In the genomic region with DNA sequence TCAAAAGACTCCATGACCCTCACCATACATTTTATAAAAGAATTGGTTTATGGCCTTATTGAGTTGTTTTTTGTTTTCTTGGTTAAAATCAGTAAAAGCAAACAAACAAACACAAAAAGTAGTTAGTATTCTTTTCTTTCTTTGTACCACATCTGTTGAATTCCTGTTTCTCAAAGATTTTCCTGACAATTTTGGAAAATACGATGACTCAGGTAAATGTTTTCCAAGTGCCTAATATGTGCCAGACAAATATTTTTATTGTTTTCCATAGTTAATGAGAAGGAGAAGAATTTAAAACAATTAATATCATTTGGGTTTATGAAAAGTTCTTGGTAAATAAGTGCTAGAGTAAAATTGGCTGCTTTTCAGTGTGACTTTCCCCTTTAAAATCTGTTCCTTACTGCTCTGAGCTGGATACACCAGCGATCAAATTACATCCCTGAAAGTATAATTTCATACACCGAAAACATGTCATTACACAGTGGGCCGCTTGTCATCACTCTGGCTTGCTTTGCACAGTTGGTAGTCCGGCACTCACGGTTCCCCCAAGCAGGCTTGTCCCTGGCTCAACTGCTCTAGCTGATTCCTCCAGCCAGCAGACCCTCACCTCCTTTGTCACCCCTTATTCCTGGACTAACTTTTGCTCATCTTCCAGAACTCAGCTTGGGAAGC, we compare ENCODE assay signal across 15 cellular contexts.
DNase-seq lines count a peak whose midpoint lies in the region; ATAC-seq, FAIRE-seq and TF ChIP-seq lines count a peak whose summit lies in the region.
"Had no signal": no experiment of that assay in that cellular context is flagged by ENCODE, and none has a peak within 500 bp of the region (broad histone marks: within the 10 kb centered on the region; RNA-seq: fewer than 3 reads in every experiment).

No MANE protein-coding gene starts in this region.

- H3K4me3 ChIP-seq in AG04449 (ENCODE audit: low read depth, low read length) (no peak overlapping the region), HEK293 (ENCODE audit: low read depth, low read length) (no peak overlapping the region), adipocyte (ENCODE audit: low read length) (no peak overlapping the region), left lung (no peak overlapping the region)
- H3K4me3 ChIP-seq: prostate gland had no signal

- peaks cover 11% of the 10 kb centered on the region for H3K4me1 Mint-ChIP-seq in activated T-helper 17 cell treated with anti-CD3 and anti-CD28 coated beads, Interleukin-2, amount 50 U/mL, for 72 hours
- no peaks in the 10 kb centered on the region for H3K4me1 Mint-ChIP-seq in effector memory CD8-positive, alpha-beta T cell (ENCODE audit: low read depth in 2 of 2)

- H3K27me3 Mint-ChIP-seq in activated T-helper 17 cell treated with anti-CD3 and anti-CD28 coated beads, Interleukin-2, amount 50 U/mL, for 72 hours, result no peaks in the 10 kb centered on the region
- H3K27me3 Mint-ChIP-seq in effector memory CD8-positive, alpha-beta T cell, result peaks cover 21 to 29% of the 10 kb centered on the region in 2 donors
- H3K27me3 Mint-ChIP-seq: stimulated activated memory B cell treated with anti-CD40 and anti-IgM and Interleukin-4, amounts not matched to agents 10 μg/mL and 1 μg/mL and 100 μg/mL, for 72 hours had no signal

- H3K4me3 Mint-ChIP-seq in activated T-helper 17 cell treated with anti-CD3 and anti-CD28 coated beads, Interleukin-2, amount 50 U/mL, for 72 hours, result no peak overlapping the region
- H3K4me3 Mint-ChIP-seq in effector memory CD8-positive, alpha-beta T cell, result no peak overlapping the region
- H3K4me3 Mint-ChIP-seq: stimulated activated memory B cell treated with anti-CD40 and anti-IgM and Interleukin-4, amounts not matched to agents 10 μg/mL and 1 μg/mL and 100 μg/mL, for 72 hours had no signal

- TF ChIP-seq CTCF in AG04449 (IDR thresholded peaks at IDR 0.05; ENCODE audit: insufficient read depth, low read length, missing control alignments) (no peak), HEK293 (tag by site-specific recombination; IDR thresholded peaks at IDR 0.05) (no peak), left lung (IDR thresholded peaks at IDR 0.05) (no peak)

- intact Hi-C loops in left lung (cut with DNase I), result no loop called here

- H3K27ac ChIP-seq in HEK293 (ENCODE audit: extremely low read depth, low read depth, low read length) (no peak overlapping the region), left lung (no peak overlapping the region)
- H3K27ac ChIP-seq: prostate gland had no signal

- no peak overlapping the region for H3K27ac Mint-ChIP-seq in activated T-helper 17 cell treated with anti-CD3 and anti-CD28 coated beads, Interleukin-2, amount 50 U/mL, for 72 hours
- H3K27ac Mint-ChIP-seq in effector memory CD8-positive, alpha-beta T cell, result no peak overlapping the region

- TF ChIP-seq POLR2A in H54 (IDR thresholded peaks at IDR 0.05; ENCODE audit: low read depth, low read length), result no peak

- no peak overlapping the region for H3K9ac ChIP-seq in adipocyte (ENCODE audit: low read length)

- FAIRE-seq in H54 (lab: Jason Lieb, UNC), result no peak

- H3K9me3 Mint-ChIP-seq in activated T-helper 17 cell treated with anti-CD3 and anti-CD28 coated beads, Interleukin-2, amount 50 U/mL, for 72 hours, result no peaks in the 10 kb centered on the region
- no peaks in the 10 kb centered on the region for H3K9me3 Mint-ChIP-seq in effector memory CD8-positive, alpha-beta T cell

- CTCF ChIA-PET in AG04449 (lab: Yijun Ruan, JAX), result interaction anchor here (1.1 kb wide), 1 partner anchor 95 kb away, joined by 3 read pairs; no protein-coding TSS in a partner anchor
- CTCF ChIA-PET in HEK293 (lab: Yijun Ruan, JAX), result no interaction called here

- POLR2A ChIA-PET in AG04449 (lab: Yijun Ruan, JAX), result no interaction called here
- POLR2A ChIA-PET in HEK293 (lab: Yijun Ruan, JAX), result no interaction called here

- H3K36me3 ChIP-seq in HEK293 (ENCODE audit: control insufficient read depth in 2 of 2, insufficient read depth in 1 of 2, low read length in 2 of 2) (no peaks in the 10 kb centered on the region), adipocyte (ENCODE audit: control insufficient read depth, insufficient read depth, low read length, severe bottlenecking) (no peaks in the 10 kb centered on the region), left lung (peaks cover 0 to 33% of the 10 kb centered on the region in 2 donors)
- H3K36me3 ChIP-seq: prostate gland had no signal

- H3K4me1 ChIP-seq in HEK293 (ENCODE audit: control insufficient read depth, insufficient read depth, low read length) (no peaks in the 10 kb centered on the region), adipocyte (ENCODE audit: control insufficient read depth, insufficient read depth, low read length) (peaks cover 25% of the 10 kb centered on the region), left lung (peaks cover 0 to 7% of the 10 kb centered on the region in 2 donors)
- H3K4me1 ChIP-seq: prostate gland had no signal

- no peaks in the 10 kb centered on the region for H3K36me3 Mint-ChIP-seq in activated T-helper 17 cell treated with anti-CD3 and anti-CD28 coated beads, Interleukin-2, amount 50 U/mL, for 72 hours (ENCODE audit: low read depth)
- peaks cover 4% of the 10 kb centered on the region for H3K36me3 Mint-ChIP-seq in effector memory CD8-positive, alpha-beta T cell (ENCODE audit: insufficient read depth)

- DNase-seq in AG04449 (ENCODE audit: low read depth, low spot score) (peak; percentile 7), adipocyte (ENCODE audit: low read depth) (peak; percentile 76), left lung (no peak), H54 (ENCODE audit: insufficient read length, low spot score) (no peak)
- DNase-seq in effector memory CD8-positive, alpha-beta T cell, result no peak
- DNase-seq: activated CD4-positive, alpha-beta T cell treated with anti-CD3 and anti-CD28 coated beads for 1 hour; anterior cingulate cortex; C1 segment of cervical spinal cord; effector CD4-positive, alpha-beta T cell; T-helper 1 cell had no signal

- H3K9me3 ChIP-seq in HEK293 (ENCODE audit: control insufficient read depth, insufficient read depth, low read depth, low read length) (no peaks in the 10 kb centered on the region), adipocyte (ENCODE audit: control insufficient read depth, low read length) (peaks cover 4% of the 10 kb centered on the region), left lung (peaks cover 0 to 3% of the 10 kb centered on the region in 2 donors)
- H3K9me3 ChIP-seq: prostate gland had no signal

- H3K27me3 ChIP-seq in adipocyte (replicated peaks; ENCODE audit: control insufficient read depth, insufficient read depth, low read length) (no peaks in the 10 kb centered on the region), left lung (no peaks in the 10 kb centered on the region)

- peak; percentile 42 for ATAC-seq in left lung
- no peak for ATAC-seq in activated T-helper 17 cell treated with anti-CD3 and anti-CD28 coated beads, Interleukin-2, amount 50 U/mL, for 72 hours (replicated peaks)
- no peak for ATAC-seq in effector memory CD8-positive, alpha-beta T cell (replicated peaks)
- no peak for ATAC-seq in HG03045 (IDR thresholded peaks at IDR 0.05; ENCODE audit: unreplicated experiment)
- ATAC-seq: stimulated activated memory B cell treated with anti-CD40 and anti-IgM and Interleukin-4, amounts not matched to agents 10 μg/mL and 1 μg/mL and 100 μg/mL, for 72 hours had no signal

TF ChIP-seq in HEK293, 187 proteins besides CTCF, POLR2A, EP300 and RAD21:
- TF ChIP-seq KLF16 (tag by site-specific recombination; IDR thresholded peaks at IDR 0.05) (no peak), ZFP69B (tag by site-specific recombination; IDR thresholded peaks at IDR 0.05) (peak; percentile 82; the same call in 1 of the 2 replicates), ZNF112 (tag by site-specific recombination; IDR thresholded peaks at IDR 0.05) (no peak), ZIC2 (tag by site-specific recombination; IDR thresholded peaks at IDR 0.05) (peak; percentile 72), SP7 (tag by site-specific recombination; IDR thresholded peaks at IDR 0.05) (peak; percentile 95), ZNF600 (tag by site-specific recombination; IDR thresholded peaks at IDR 0.05) (peak; percentile 67; the same call in 1 of the 2 replicates), ZNF433 (tag by site-specific recombination; IDR thresholded peaks at IDR 0.05; ENCODE audit: low read depth) (no peak)
- TF ChIP-seq, protein P1, sequence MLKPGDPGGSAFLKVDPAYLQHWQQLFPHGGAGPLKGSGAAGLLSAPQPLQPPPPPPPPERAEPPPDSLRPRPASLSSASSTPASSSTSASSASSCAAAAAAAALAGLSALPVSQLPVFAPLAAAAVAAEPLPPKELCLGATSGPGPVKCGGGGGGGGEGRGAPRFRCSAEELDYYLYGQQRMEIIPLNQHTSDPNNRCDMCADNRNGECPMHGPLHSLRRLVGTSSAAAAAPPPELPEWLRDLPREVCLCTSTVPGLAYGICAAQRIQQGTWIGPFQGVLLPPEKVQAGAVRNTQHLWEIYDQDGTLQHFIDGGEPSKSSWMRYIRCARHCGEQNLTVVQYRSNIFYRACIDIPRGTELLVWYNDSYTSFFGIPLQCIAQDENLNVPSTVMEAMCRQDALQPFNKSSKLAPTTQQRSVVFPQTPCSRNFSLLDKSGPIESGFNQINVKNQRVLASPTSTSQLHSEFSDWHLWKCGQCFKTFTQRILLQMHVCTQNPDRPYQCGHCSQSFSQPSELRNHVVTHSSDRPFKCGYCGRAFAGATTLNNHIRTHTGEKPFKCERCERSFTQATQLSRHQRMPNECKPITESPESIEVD (tag by site-specific recombination; IDR thresholded peaks at IDR 0.05), result peak; percentile 74

Comparison
In these comparisons a context has a peak if more than half of its experiments do, and no peak if none do; other contexts are left out.
1. DNase-seq: peak in AG04449 (single experiment) and adipocyte (single experiment); none in left lung (0 of 2), effector memory CD8-positive, alpha-beta T cell (0 of 3) and H54 (single experiment).